3 cellular contexts compared by ENCODE assay signal in genomic region chr16:74423721-74424120, GRCh38. TPM values are rescaled to one million over a fixed set of nuclear protein-coding genes. Genes with fewer than 3 reads are reported as not detected.
"Had no signal": no experiment of that assay in that cellular context is flagged by ENCODE, and none has a peak within 500 bp of the region (broad histone marks: within the 10 kb centered on the region; RNA-seq: fewer than 3 reads in every experiment).

No MANE protein-coding gene starts in this region.

RNA-seq across cellular contexts. Expression of gene CLEC18B, which starts 2.4 kb away (rescaled TPM):
- total RNA-seq: pulmonary artery endothelial cell, right atrium auricular region had no signal

RNA-seq across cellular contexts. Expression of gene NPIPB15, which starts 47.6 kb away (rescaled TPM):
- total RNA-seq: occipital lobe had no signal
